Comparison of ENCODE assay signal across 17 cellular contexts in the genomic region with DNA sequence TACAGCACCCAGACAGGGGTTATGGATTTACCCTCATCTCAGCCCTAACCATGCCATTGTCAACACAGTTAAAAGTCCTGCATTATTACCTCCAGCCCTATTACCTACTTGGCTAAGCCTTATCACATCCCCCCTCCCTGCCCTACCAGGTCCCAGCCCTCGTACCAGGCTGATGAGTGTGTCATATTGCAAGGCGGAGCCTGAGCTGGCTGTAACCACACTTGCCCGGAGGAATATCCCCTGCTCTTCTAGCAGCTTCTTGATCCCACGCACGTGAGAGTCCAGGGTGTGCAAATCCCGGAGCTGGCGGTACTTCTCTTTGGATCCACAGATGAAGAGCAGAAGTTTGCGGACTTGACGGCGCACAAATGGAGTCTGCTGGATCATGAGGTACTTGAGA.
DNase-seq lines count a peak whose midpoint lies in the region; ATAC-seq lines count a peak whose summit lies in the region.
"Had no signal": no experiment of that assay in that cellular context is flagged by ENCODE, and none has a peak within 500 bp of the region (broad histone marks: within the 10 kb centered on the region; RNA-seq: fewer than 3 reads in every experiment).

No MANE protein-coding gene starts in this region.

- peaks cover 23 to 35% of the 10 kb centered on the region in 2 donors for H3K4me1 ChIP-seq in mucosa of rectum (ENCODE audit: control insufficient read depth in 2 of 2, insufficient read depth in 2 of 2, low read length in 2 of 2)
- H3K4me1 ChIP-seq: sigmoid colon, upper lobe of right lung had no signal

- no peaks in the 10 kb centered on the region for H3K9me3 ChIP-seq in mucosa of rectum (ENCODE audit: control insufficient read depth in 2 of 2, low read length in 2 of 2)
- H3K9me3 ChIP-seq: sigmoid colon, upper lobe of right lung had no signal

- in situ Hi-C loops in Caki2 (cut with HindIII; ENCODE audit: low pct_unique_long_range_greater_than_20kb, low sequenced_read_pairs), result no loop called here

- H3K9ac ChIP-seq in mucosa of rectum (ENCODE audit: low read depth in 1 of 2, low read length in 2 of 2), result peak overlapping the region in 1 of 2 donors; percentile 11

- DNase-seq in Caki2 (ENCODE audit: low read depth), result peak; percentile 3
- DNase-seq in M059J (ENCODE audit: low read depth), result peak; percentile 13
- DNase-seq in NCI-H2107 treated with DMSO at 0.1 percent for 48 hours (lab: John Stamatoyannopoulos, UW; ENCODE audit: unreplicated experiment), result no peak
- DNase-seq in activated CD4-positive, alpha-beta T cell treated with anti-CD3 and anti-CD28 coated beads, Interleukin-2, amount 50 U/mL, for 48 hours, result no peak
- DNase-seq in DMS79 (lab: John Stamatoyannopoulos, UW), result no peak
- DNase-seq: amniotic stem cell; DMS53; H7; NCI-H1417; NCI-H446; sigmoid colon; stimulated activated CD4-positive, alpha-beta T cell treated with anti-CD3 and anti-CD28 coated beads, Interleukin-4, amount 100 ng/mL, for 1 hour; upper lobe of right lung had no signal

- H3K27me3 ChIP-seq in mucosa of rectum (ENCODE audit: control insufficient read depth in 2 of 2, insufficient read depth in 2 of 2, low read length in 2 of 2), result no peaks in the 10 kb centered on the region
- H3K27me3 ChIP-seq: sigmoid colon, upper lobe of right lung had no signal

- H3K4me3 ChIP-seq in mucosa of rectum (ENCODE audit: low read length in 2 of 2), result no peak overlapping the region
- H3K4me3 ChIP-seq: sigmoid colon, SK-N-MC, upper lobe of right lung had no signal

- H3K27ac ChIP-seq in mucosa of rectum (ENCODE audit: low read depth in 2 of 2, low read length in 2 of 2), result peak overlapping the region; percentile 84 to 92
- H3K27ac ChIP-seq: sigmoid colon, SK-N-MC, upper lobe of right lung had no signal

- H3K36me3 ChIP-seq in mucosa of rectum (ENCODE audit: control insufficient read depth in 2 of 2, insufficient read depth in 2 of 2, low read length in 2 of 2), result peaks cover 86 to 93% of the 10 kb centered on the region in 2 donors

- ATAC-seq in esophagus mucosa (peak; percentile 27), GM21528 (IDR thresholded peaks at IDR 0.05; ENCODE audit: low FRiP score, unreplicated experiment) (no peak)
- ATAC-seq: upper lobe of right lung had no signal

Comparison
In these comparisons a context has a peak if more than half of its experiments do, and no peak if none do; other contexts are left out.
1. DNase-seq: peak in Caki2 (single experiment) and M059J (single experiment); none in NCI-H2107 treated with DMSO at 0.1 percent for 48 hours (single experiment), activated CD4-positive, alpha-beta T cell treated with anti-CD3 and anti-CD28 coated beads, Interleukin-2, amount 50 U/mL, for 48 hours (0 of 2) and DMS79 (single experiment).